In genomic region chr13:24746618-24747247, GRCh38 we compare ENCODE assay signal across 10 cellular contexts. TPM values are rescaled to one million over a fixed set of nuclear protein-coding genes. Genes with fewer than 3 reads are reported as not detected.
DNase-seq lines count a peak whose midpoint lies in the region; ATAC-seq lines count a peak whose summit lies in the region.
"Had no signal": no experiment of that assay in that cellular context is flagged by ENCODE, and none has a peak within 500 bp of the region (broad histone marks: within the 10 kb centered on the region; RNA-seq: fewer than 3 reads in every experiment).

No MANE protein-coding gene starts in this region.

- no peak for DNase-seq in activated CD4-positive, alpha-beta T cell treated with anti-CD3 and anti-CD28 coated beads, Interleukin-2, amount 10 ng/mL, durations not matched to agents 7 days and 5 days
- no peak for DNase-seq in activated CD4-positive, alpha-beta T cell treated with anti-CD3 and anti-CD28 coated beads, Interleukin-2, amount 50 U/mL, for 1 hour
- DNase-seq in activated CD8-positive, alpha-beta T cell treated with anti-CD3 and anti-CD28 coated beads, Interleukin-2, amount 10 ng/mL, durations not matched to agents 7 days and 5 days = no peak
- peak; percentile 64 for DNase-seq in iPS-NIHi11 (ENCODE audit: low spot score)
- peak in 1 of 2 donors; percentile 18 for DNase-seq in stimulated activated naive CD8-positive, alpha-beta T cell treated with anti-CD3 and anti-CD28 coated beads, Interleukin-15, amount 100 ng/mL, for 72 hours
- no peak for DNase-seq in NCI-H2107 treated with DMSO at 0.1 percent for 48 hours (lab: John Stamatoyannopoulos, UW; ENCODE audit: unreplicated experiment)
- no peak for DNase-seq in NCI-H1694 treated with DMSO at 0.1 percent for 48 hours (lab: John Stamatoyannopoulos, UW)
- DNase-seq: activated CD8-positive, alpha-beta memory T cell treated with anti-CD3 and anti-CD28 coated beads, Interleukin-2, amount 50 U/mL, for 48 hours; C1 segment of cervical spinal cord had no signal

- H3K27me3 Mint-ChIP-seq in activated CD4-positive, alpha-beta T cell treated with anti-CD3 and anti-CD28 coated beads, Interleukin-2, amount 10 ng/mL, durations not matched to agents 7 days and 5 days = peaks cover 72% of the 10 kb centered on the region
- peaks cover 63% of the 10 kb centered on the region for H3K27me3 Mint-ChIP-seq in activated CD8-positive, alpha-beta T cell treated with anti-CD3 and anti-CD28 coated beads, Interleukin-2, amount 10 ng/mL, durations not matched to agents 7 days and 5 days (ENCODE audit: low read depth)
- H3K27me3 Mint-ChIP-seq in stimulated activated naive CD8-positive, alpha-beta T cell treated with anti-CD3 and anti-CD28 coated beads, Interleukin-15, amount 100 ng/mL, for 72 hours = peaks cover 82% of the 10 kb centered on the region

- POLR2A ChIA-PET in activated CD4-positive, alpha-beta T cell treated with anti-CD3 and anti-CD28 coated beads, Interleukin-2, amount 10 ng/mL, durations not matched to agents 7 days and 5 days (lab: Charles Lee) = no interaction called here
- POLR2A ChIA-PET in activated CD8-positive, alpha-beta T cell treated with anti-CD3 and anti-CD28 coated beads, Interleukin-2, amount 10 ng/mL, durations not matched to agents 7 days and 5 days (lab: Charles Lee) = no interaction called here

- H3K9me3 Mint-ChIP-seq in activated CD4-positive, alpha-beta T cell treated with anti-CD3 and anti-CD28 coated beads, Interleukin-2, amount 10 ng/mL, durations not matched to agents 7 days and 5 days = no peaks in the 10 kb centered on the region
- no peaks in the 10 kb centered on the region for H3K9me3 Mint-ChIP-seq in activated CD8-positive, alpha-beta T cell treated with anti-CD3 and anti-CD28 coated beads, Interleukin-2, amount 10 ng/mL, durations not matched to agents 7 days and 5 days (ENCODE audit: insufficient read depth)
- H3K9me3 Mint-ChIP-seq in stimulated activated naive CD8-positive, alpha-beta T cell treated with anti-CD3 and anti-CD28 coated beads, Interleukin-15, amount 100 ng/mL, for 72 hours = no peaks in the 10 kb centered on the region

- peak overlapping the region; percentile 62 for H3K4me3 Mint-ChIP-seq in activated CD4-positive, alpha-beta T cell treated with anti-CD3 and anti-CD28 coated beads, Interleukin-2, amount 10 ng/mL, durations not matched to agents 7 days and 5 days
- H3K4me3 Mint-ChIP-seq in activated CD8-positive, alpha-beta T cell treated with anti-CD3 and anti-CD28 coated beads, Interleukin-2, amount 10 ng/mL, durations not matched to agents 7 days and 5 days = peak overlapping the region; percentile 67
- H3K4me3 Mint-ChIP-seq in stimulated activated naive CD8-positive, alpha-beta T cell treated with anti-CD3 and anti-CD28 coated beads, Interleukin-15, amount 100 ng/mL, for 72 hours = peak overlapping the region; percentile 79 to 89

- peaks cover 14% of the 10 kb centered on the region for H3K4me1 Mint-ChIP-seq in activated CD4-positive, alpha-beta T cell treated with anti-CD3 and anti-CD28 coated beads, Interleukin-2, amount 10 ng/mL, durations not matched to agents 7 days and 5 days
- H3K4me1 Mint-ChIP-seq in activated CD8-positive, alpha-beta T cell treated with anti-CD3 and anti-CD28 coated beads, Interleukin-2, amount 10 ng/mL, durations not matched to agents 7 days and 5 days (ENCODE audit: low read depth) = peaks cover 18% of the 10 kb centered on the region
- H3K4me1 Mint-ChIP-seq in stimulated activated naive CD8-positive, alpha-beta T cell treated with anti-CD3 and anti-CD28 coated beads, Interleukin-15, amount 100 ng/mL, for 72 hours = peaks cover 23% of the 10 kb centered on the region

- CTCF ChIA-PET in activated CD4-positive, alpha-beta T cell treated with anti-CD3 and anti-CD28 coated beads, Interleukin-2, amount 10 ng/mL, durations not matched to agents 7 days and 5 days (lab: Charles Lee) = no interaction called here
- CTCF ChIA-PET in activated CD8-positive, alpha-beta T cell treated with anti-CD3 and anti-CD28 coated beads, Interleukin-2, amount 10 ng/mL, durations not matched to agents 7 days and 5 days (lab: Charles Lee) = interaction anchor here (0.7 to 1.7 kb wide), 4 partner anchors 12 to 249 kb away, joined by 3 to 4 read pairs (median 3); no protein-coding TSS in a partner anchor

- no peak overlapping the region for H3K27ac Mint-ChIP-seq in activated CD4-positive, alpha-beta T cell treated with anti-CD3 and anti-CD28 coated beads, Interleukin-2, amount 10 ng/mL, durations not matched to agents 7 days and 5 days
- no peak overlapping the region for H3K27ac Mint-ChIP-seq in activated CD8-positive, alpha-beta T cell treated with anti-CD3 and anti-CD28 coated beads, Interleukin-2, amount 10 ng/mL, durations not matched to agents 7 days and 5 days
- H3K27ac Mint-ChIP-seq in stimulated activated naive CD8-positive, alpha-beta T cell treated with anti-CD3 and anti-CD28 coated beads, Interleukin-15, amount 100 ng/mL, for 72 hours = no peak overlapping the region

- no peaks in the 10 kb centered on the region for H3K36me3 Mint-ChIP-seq in activated CD4-positive, alpha-beta T cell treated with anti-CD3 and anti-CD28 coated beads, Interleukin-2, amount 10 ng/mL, durations not matched to agents 7 days and 5 days (ENCODE audit: low read depth)
- H3K36me3 Mint-ChIP-seq in activated CD8-positive, alpha-beta T cell treated with anti-CD3 and anti-CD28 coated beads, Interleukin-2, amount 10 ng/mL, durations not matched to agents 7 days and 5 days (ENCODE audit: low read depth) = no peaks in the 10 kb centered on the region

- ATAC-seq in activated CD8-positive, alpha-beta T cell treated with anti-CD3 and anti-CD28 coated beads, Interleukin-2, amount 10 ng/mL, durations not matched to agents 7 days and 5 days = no peak
- peak; percentile 29 for ATAC-seq in stimulated activated naive CD8-positive, alpha-beta T cell treated with anti-CD3 and anti-CD28 coated beads, Interleukin-15, amount 100 ng/mL, for 72 hours
- ATAC-seq in GM21447 (IDR thresholded peaks at IDR 0.05; ENCODE audit: unreplicated experiment) = no peak

RNA-seq across cellular contexts. Expression of gene RNF17, which starts 17.2 kb away (rescaled TPM):
- total RNA-seq in activated CD4-positive, alpha-beta T cell treated with anti-CD3 and anti-CD28 coated beads, Interleukin-2, amount 10 ng/mL, durations not matched to agents 7 days and 5 days = under 1 TPM; 0.29 to 0.42 TPM
- total RNA-seq in activated CD8-positive, alpha-beta T cell treated with anti-CD3 and anti-CD28 coated beads, Interleukin-2, amount 10 ng/mL, durations not matched to agents 7 days and 5 days = not detected
